8 cellular contexts compared by ENCODE assay signal in genomic region chr9:1009101-1009707, GRCh38. TPM values are rescaled to one million over a fixed set of nuclear protein-coding genes. Genes with fewer than 3 reads are reported as not detected.
DNase-seq lines count a peak whose midpoint lies in the region; ATAC-seq and TF ChIP-seq lines count a peak whose summit lies in the region.

No MANE protein-coding gene starts in this region.

- no peak overlapping the region for H3K27ac Mint-ChIP-seq in CD4-positive, CD25-positive, alpha-beta regulatory T cell

- WGBS in mesenchymal stem cell = 15% methylated on average over 14 of the region's 14 CpGs

- no peak overlapping the region for H2BK120ac ChIP-seq in mesenchymal stem cell (ENCODE audit: low read depth, low read length)

- H3K4ac ChIP-seq in mesenchymal stem cell (ENCODE audit: low read depth in 1 of 2, low read length in 2 of 2) = no peak overlapping the region

- no peak overlapping the region for H2AK5ac ChIP-seq in mesenchymal stem cell (ENCODE audit: low read length, severe bottlenecking)

- no peak overlapping the region for H3K4me3 Mint-ChIP-seq in CD4-positive, CD25-positive, alpha-beta regulatory T cell

- no peak overlapping the region for H2BK5ac ChIP-seq in mesenchymal stem cell (ENCODE audit: low read depth, low read length, poor library complexity, severe bottlenecking)

- H3K9me3 ChIP-seq in CD4-positive, CD25-positive, alpha-beta regulatory T cell (ENCODE audit: control insufficient read depth in 2 of 2, low read length in 2 of 2) = no peaks in the 10 kb centered on the region
- no peaks in the 10 kb centered on the region for H3K9me3 ChIP-seq in mesenchymal stem cell (ENCODE audit: control insufficient read depth, low read length)

- H3K4me2 ChIP-seq in mesenchymal stem cell (ENCODE audit: low read length, poor library complexity, severe bottlenecking) = no peak overlapping the region

- H3K79me1 ChIP-seq in mesenchymal stem cell (replicated peaks; ENCODE audit: low read length, poor library complexity, severe bottlenecking) = no peaks in the 10 kb centered on the region

- H3K18ac ChIP-seq in mesenchymal stem cell (ENCODE audit: low read depth in 1 of 2, low read length in 2 of 2) = no peak overlapping the region

- intact Hi-C loops in dorsolateral prefrontal cortex (cut with DNase I) = loop anchor here (2.0 to 10.0 kb wide), 6 partner anchors 116 to 654 kb away; no protein-coding TSS in a partner anchor

- no peaks in the 10 kb centered on the region for H3K4me1 ChIP-seq in CD4-positive, CD25-positive, alpha-beta regulatory T cell (ENCODE audit: control insufficient read depth, insufficient read depth, low read length, poor library complexity, severe bottlenecking)
- no peaks in the 10 kb centered on the region for H3K4me1 ChIP-seq in mesenchymal stem cell (ENCODE audit: control insufficient read depth, insufficient read depth, low read depth, low read length)

- H3K36me3 ChIP-seq in CD4-positive, CD25-positive, alpha-beta regulatory T cell (ENCODE audit: control insufficient read depth, insufficient read depth, low read length) = no peaks in the 10 kb centered on the region
- no peaks in the 10 kb centered on the region for H3K36me3 ChIP-seq in mesenchymal stem cell (ENCODE audit: control insufficient read depth in 1 of 2, insufficient read depth in 2 of 2, low read depth in 1 of 2, low read length in 2 of 2)

- H3K9me3 Mint-ChIP-seq in CD4-positive, CD25-positive, alpha-beta regulatory T cell = peaks cover 0 to 2% (median 0%) of the 10 kb centered on the region in 7 donors

- peak; percentile 73 to 81 for ATAC-seq in CD4-positive, CD25-positive, alpha-beta regulatory T cell (ENCODE audit: low read depth in 2 of 2)
- peak; percentile 98 for ATAC-seq in HG03175 (IDR thresholded peaks at IDR 0.05; ENCODE audit: unreplicated experiment)

- no peak overlapping the region for H3K27ac ChIP-seq in CD4-positive, CD25-positive, alpha-beta regulatory T cell (ENCODE audit: insufficient read depth, low read length, poor library complexity, severe bottlenecking)
- H3K27ac ChIP-seq in dorsolateral prefrontal cortex (no peak overlapping the region), mesenchymal stem cell (ENCODE audit: low read length, poor library complexity, severe bottlenecking) (no peak overlapping the region)

- peak; percentile 76 to 100 (median 97) for TF ChIP-seq CTCF in dorsolateral prefrontal cortex (IDR thresholded peaks at IDR 0.05 in 54 of 56, conservative IDR thresholded peaks at IDR 0.05 in 2 of 56; ENCODE audit: low read depth in 1 of 56, partially characterized antibody in 56 of 56)

- H3K4me3 ChIP-seq in CD4-positive, CD25-positive, alpha-beta regulatory T cell (ENCODE audit: low read depth, low read length) = no peak overlapping the region
- H3K4me3 ChIP-seq in dorsolateral prefrontal cortex (peak overlapping the region in 4 of 59 donors; percentile 1 to 30 (median 17)), mesenchymal stem cell (ENCODE audit: insufficient read depth in 1 of 2, low read depth in 1 of 2, low read length in 2 of 2) (no peak overlapping the region)

- no peak overlapping the region for H2AFZ ChIP-seq in mesenchymal stem cell (ENCODE audit: low read depth, low read length)

- no peak overlapping the region for H3K23ac ChIP-seq in mesenchymal stem cell (ENCODE audit: low read length in 2 of 2)

- no peak overlapping the region for H2BK15ac ChIP-seq in mesenchymal stem cell (ENCODE audit: low read depth, poor library complexity, severe bottlenecking)

- H3K4me1 Mint-ChIP-seq in CD4-positive, CD25-positive, alpha-beta regulatory T cell = peaks cover 0 to 4% (median 0%) of the 10 kb centered on the region in 4 donors

- no peaks in the 10 kb centered on the region for H3K36me3 Mint-ChIP-seq in CD4-positive, CD25-positive, alpha-beta regulatory T cell

- H4K8ac ChIP-seq in mesenchymal stem cell (ENCODE audit: low read length) = no peak overlapping the region

- peak; percentile 30 to 73 (median 59) for DNase-seq in CD4-positive, CD25-positive, alpha-beta regulatory T cell
- DNase-seq in GM19238 (ENCODE audit: insufficient read length, low spot score) (peak; percentile 40), NCI-H345 treated with DMSO at 0.1 percent for 48 hours (lab: John Stamatoyannopoulos, UW; ENCODE audit: unreplicated experiment) (peak; percentile 60), dorsolateral prefrontal cortex (peak; percentile 48 to 91 (median 84)), mesenchymal stem cell (peak; percentile 49)
- peak; percentile 75 for DNase-seq in activated CD4-positive, alpha-beta T cell treated with anti-CD3 and anti-CD28 coated beads, Interleukin-2, amount 50 U/mL, for 1 hour
- DNase-seq in stimulated activated CD8-positive, alpha-beta memory T cell treated with anti-CD3 and anti-CD28 coated beads, Interleukin-15, amount 100 ng/mL, for 48 hours (ENCODE audit: low read depth in 2 of 2) = peak; percentile 48 to 52

- no peak overlapping the region for H2BK12ac ChIP-seq in mesenchymal stem cell (ENCODE audit: low read length in 2 of 2)

- H3K27me3 ChIP-seq in CD4-positive, CD25-positive, alpha-beta regulatory T cell (ENCODE audit: control insufficient read depth, insufficient read depth, low read length) = peaks cover 2% of the 10 kb centered on the region
- peaks cover 0 to 18% (median 0%) of the 10 kb centered on the region in 45 donors for H3K27me3 ChIP-seq in dorsolateral prefrontal cortex
- peaks cover 0 to 9% of the 10 kb centered on the region in 2 experiments for H3K27me3 ChIP-seq in mesenchymal stem cell (ENCODE audit: control insufficient read depth in 1 of 2, insufficient read depth in 1 of 2, low read length in 2 of 2)

- H3K9ac ChIP-seq in mesenchymal stem cell (ENCODE audit: low read length) = peak overlapping the region; percentile 47

- no peak overlapping the region for H3K14ac ChIP-seq in mesenchymal stem cell (ENCODE audit: low read length in 2 of 2)

- peaks cover 47% of the 10 kb centered on the region for H3K27me3 Mint-ChIP-seq in CD4-positive, CD25-positive, alpha-beta regulatory T cell

- H4K91ac ChIP-seq in mesenchymal stem cell (ENCODE audit: low read length) = no peak overlapping the region

RNA-seq across cellular contexts. Expression of gene DMRT3, which starts 32.7 kb away (rescaled TPM):
- total RNA-seq in CD4-positive, CD25-positive, alpha-beta regulatory T cell = not detected
- polyA plus RNA-seq in CD4-positive, CD25-positive, alpha-beta regulatory T cell = not detected
- 1 to 10 TPM in 52 of 120 experiments, under 1 TPM in 58, not detected in 10; 0.19 to 5.7 (median 0.93) TPM for total RNA-seq in dorsolateral prefrontal cortex
- polyA plus RNA-seq in mesenchymal stem cell (2013, experiment 1 of 2) = not detected
- not detected for polyA plus RNA-seq in mesenchymal stem cell (2013, experiment 2 of 2)

RNA-seq across cellular contexts. Expression of gene DMRT2, which starts 41.0 kb away (rescaled TPM):
- not detected for total RNA-seq in CD4-positive, CD25-positive, alpha-beta regulatory T cell
- polyA plus RNA-seq in CD4-positive, CD25-positive, alpha-beta regulatory T cell = not detected
- total RNA-seq in dorsolateral prefrontal cortex = 10 to 100 TPM in 3 of 120 experiments, 1 to 10 TPM in 106, under 1 TPM in 10, not detected in 1; 0.32 to 18.3 (median 3.5) TPM
- not detected for polyA plus RNA-seq in mesenchymal stem cell (2013, experiment 1 of 2)
- polyA plus RNA-seq in mesenchymal stem cell (2013, experiment 2 of 2) = not detected
